In genomic region chr20:24981282-24981681, GRCh38 we compare ENCODE assay signal across 22 cellular contexts. TPM values are rescaled to one million over a fixed set of nuclear protein-coding genes. Genes with fewer than 3 reads are reported as not detected.
A peak's percentile ranks its signal among the peaks of the same experiment; 100 is the strongest.
DNase-seq lines count a peak whose midpoint lies in the region; ATAC-seq and TF ChIP-seq lines count a peak whose summit lies in the region.
"Had no signal": no experiment of that assay in that cellular context is flagged by ENCODE, and none has a peak within 500 bp of the region (broad histone marks: within the 10 kb centered on the region; RNA-seq: fewer than 3 reads in every experiment).

No MANE protein-coding gene starts in this region.

- peak; percentile 3 for DNase-seq in H9
- DNase-seq in activated CD8-positive, alpha-beta T cell treated with anti-CD3 and anti-CD28 coated beads, Interleukin-2, amount 10 ng/mL, durations not matched to agents 7 days and 5 days = peak; percentile 24
- DNase-seq in endodermal cell = peak; percentile 19
- DNase-seq in stimulated activated effector memory CD8-positive, alpha-beta T cell treated with anti-CD3 and anti-CD28 coated beads, Interleukin-12 subunit alpha, Interleukin-12 subunit beta, amount 100 ng/mL, for 72 hours (ENCODE audit: low spot score in 2 of 2) = no peak
- DNase-seq in mesendoderm = no peak
- DNase-seq in heart right ventricle = no peak
- DNase-seq: activated CD4-positive, CD25-positive, alpha-beta regulatory T cell; brain microvascular endothelial cell; EL; IMR-90; NCI-H1092 treated with DMSO at 0.1 percent for 48 hours; NCI-H2029; NCI-H2227 treated with DMSO at 0.1 percent for 48 hours; NCI-H69; Peyer's patch; SIG-M5 had no signal

- H2BK20ac ChIP-seq in H9 (ENCODE audit: low read depth, low read length, poor library complexity, severe bottlenecking) = no peak overlapping the region

- H3K79me1 ChIP-seq in H9 (ENCODE audit: insufficient read depth, low read depth, low read length, poor library complexity, severe bottlenecking) (peaks cover 7% of the 10 kb centered on the region), mesendoderm (ENCODE audit: low read length) (peaks cover 12% of the 10 kb centered on the region)

- H3K79me2 ChIP-seq in H9 (ENCODE audit: insufficient read depth, low read length) (no peaks in the 10 kb centered on the region; the same call in 1 of the 2 replicates), mesendoderm (ENCODE audit: control insufficient read depth, insufficient read depth, low read length) (peaks cover 6% of the 10 kb centered on the region)

- H3K14ac ChIP-seq in H9 (ENCODE audit: insufficient read depth, low read length) = no peak overlapping the region

- H3K36me3 Mint-ChIP-seq in H9 (ENCODE audit: insufficient read depth in 1 of 3, low read depth in 3 of 3) (peaks cover 65 to 74% (median 70%) of the 10 kb centered on the region in 3 experiments), endodermal cell (ENCODE audit: low read depth) (peaks cover 68% of the 10 kb centered on the region)
- H3K36me3 Mint-ChIP-seq in activated CD8-positive, alpha-beta T cell treated with anti-CD3 and anti-CD28 coated beads, Interleukin-2, amount 10 ng/mL, durations not matched to agents 7 days and 5 days (ENCODE audit: low read depth) = peaks cover 79% of the 10 kb centered on the region
- H3K36me3 Mint-ChIP-seq in stimulated activated effector memory CD8-positive, alpha-beta T cell treated with anti-CD3 and anti-CD28 coated beads, Interleukin-12 subunit alpha, Interleukin-12 subunit beta, amount 100 ng/mL, for 72 hours = peaks cover 82% of the 10 kb centered on the region

- H2BK12ac ChIP-seq in H9 (ENCODE audit: insufficient read length, low read depth, low read length) = no peak overlapping the region

- H4K8ac ChIP-seq in H9 (replicated peaks; ENCODE audit: insufficient read length, low read depth, low read length) (no peak overlapping the region), mesendoderm (ENCODE audit: low read depth, low read length) (no peak overlapping the region)

- H3K36me3 ChIP-seq in endodermal cell (ENCODE audit: control insufficient read depth, insufficient read depth, low read length) (peaks cover 48% of the 10 kb centered on the region), mesendoderm (ENCODE audit: control insufficient read depth, insufficient read depth, low read length) (peaks cover 2% of the 10 kb centered on the region), heart right ventricle (peaks cover 0 to 68% (median 10%) of the 10 kb centered on the region in 9 donors)

- peak; percentile 58 for ATAC-seq in activated CD8-positive, alpha-beta T cell treated with anti-CD3 and anti-CD28 coated beads, Interleukin-2, amount 10 ng/mL, durations not matched to agents 7 days and 5 days
- ATAC-seq in stimulated activated effector memory CD8-positive, alpha-beta T cell treated with anti-CD3 and anti-CD28 coated beads, Interleukin-12 subunit alpha, Interleukin-12 subunit beta, amount 100 ng/mL, for 72 hours = peak; percentile 66
- ATAC-seq in HG03457 (IDR thresholded peaks at IDR 0.05; ENCODE audit: unreplicated experiment) (no peak), heart right ventricle (no peak)

- H3K27me3 Mint-ChIP-seq in H9 (ENCODE audit: low read depth) (no peaks in the 10 kb centered on the region; the same call in 1 of the 2 replicates), endodermal cell (ENCODE audit: insufficient read depth) (no peaks in the 10 kb centered on the region)
- H3K27me3 Mint-ChIP-seq in activated CD8-positive, alpha-beta T cell treated with anti-CD3 and anti-CD28 coated beads, Interleukin-2, amount 10 ng/mL, durations not matched to agents 7 days and 5 days (ENCODE audit: low read depth) = no peaks in the 10 kb centered on the region

- H3K4me3 ChIP-seq in endodermal cell (ENCODE audit: low read length) (no peak overlapping the region), mesendoderm (ENCODE audit: low read length) (no peak overlapping the region), heart right ventricle (no peak overlapping the region)
- H3K4me3 ChIP-seq: adrenal gland, lower lobe of right lung, Peyer's patch, suprapubic skin had no signal

- POLR2A ChIA-PET in activated CD8-positive, alpha-beta T cell treated with anti-CD3 and anti-CD28 coated beads, Interleukin-2, amount 10 ng/mL, durations not matched to agents 7 days and 5 days (lab: Charles Lee) = no interaction called here

- H4K5ac ChIP-seq in H9 (ENCODE audit: insufficient read length, low read depth, low read length) = no peak overlapping the region
- H4K5ac ChIP-seq in mesendoderm (ENCODE audit: low read length) = no peak overlapping the region

- intact Hi-C loops in heart right ventricle (cut with DNase I) = no loop called here

- H4K91ac ChIP-seq in H9 (ENCODE audit: insufficient read length, low read depth, low read length) = no peak overlapping the region

- no peak overlapping the region for H3K4me2 ChIP-seq in H9 (ENCODE audit: insufficient read depth, insufficient read length, low read length)
- H3K4me2 ChIP-seq in mesendoderm (ENCODE audit: low read length) = no peak overlapping the region

- CTCF ChIA-PET in activated CD8-positive, alpha-beta T cell treated with anti-CD3 and anti-CD28 coated beads, Interleukin-2, amount 10 ng/mL, durations not matched to agents 7 days and 5 days (lab: Charles Lee) = no interaction called here

- no peaks in the 10 kb centered on the region for H3K27me3 ChIP-seq in H9 (ENCODE audit: insufficient read depth, low read length)
- no peaks in the 10 kb centered on the region for H3K27me3 ChIP-seq in endodermal cell (ENCODE audit: control insufficient read depth, insufficient read depth, low read length, poor library complexity, severe bottlenecking)
- H3K27me3 ChIP-seq in mesendoderm (ENCODE audit: insufficient read depth, low read length, poor library complexity) = no peaks in the 10 kb centered on the region
- H3K27me3 ChIP-seq in heart right ventricle = no peaks in the 10 kb centered on the region
- H3K27me3 ChIP-seq: adrenal gland, brain microvascular endothelial cell, Peyer's patch, suprapubic skin had no signal

- H3K56ac ChIP-seq in H9 (ENCODE audit: insufficient read length, low read depth, low read length) (no peak overlapping the region), mesendoderm (ENCODE audit: low read length) (no peak overlapping the region)

- H3K23ac ChIP-seq in H9 (ENCODE audit: insufficient read length, low read depth, low read length) (no peak overlapping the region), mesendoderm (ENCODE audit: low read length) (no peak overlapping the region)

- no CpG with 5 or more reads among the region's 4 CpGs for whole genome bisulfite sequencing in H9 (ENCODE audit: extremely low coverage, insufficient read length, low lambda C conversion rate)
- 78 to 96% methylated on average over 4 of the region's 4 CpGs for whole genome bisulfite sequencing in endodermal cell (ENCODE audit: insufficient coverage in 1 of 2, insufficient read length in 1 of 2), 2 experiments
- WGBS in mesendoderm (ENCODE audit: extremely low coverage, insufficient coverage, low lambda C conversion rate) = no CpG with 5 or more reads among the region's 4 CpGs
- 88% methylated on average over 4 of the region's 4 CpGs for WGBS in heart right ventricle, 2 donors

- H3K23me2 ChIP-seq in H9 (ENCODE audit: insufficient read length, low read depth, low read length, poor library complexity, severe bottlenecking) = no peaks in the 10 kb centered on the region

- H3K4me1 Mint-ChIP-seq in H9 (no peaks in the 10 kb centered on the region), endodermal cell (no peaks in the 10 kb centered on the region)
- H3K4me1 Mint-ChIP-seq in activated CD8-positive, alpha-beta T cell treated with anti-CD3 and anti-CD28 coated beads, Interleukin-2, amount 10 ng/mL, durations not matched to agents 7 days and 5 days (ENCODE audit: low read depth) = peaks cover 58% of the 10 kb centered on the region
- peaks cover 79% of the 10 kb centered on the region for H3K4me1 Mint-ChIP-seq in stimulated activated effector memory CD8-positive, alpha-beta T cell treated with anti-CD3 and anti-CD28 coated beads, Interleukin-12 subunit alpha, Interleukin-12 subunit beta, amount 100 ng/mL, for 72 hours
- H3K4me1 Mint-ChIP-seq: neural crest cell had no signal

- H3K18ac ChIP-seq in H9 (ENCODE audit: insufficient read length, low read depth, low read length) (no peak overlapping the region), mesendoderm (ENCODE audit: low read length) (no peak overlapping the region)

- H3K9me3 ChIP-seq in H9 (ENCODE audit: control insufficient read depth, low read depth, low read length) (peaks cover 21% of the 10 kb centered on the region), endodermal cell (ENCODE audit: control insufficient read depth, low read length) (peaks cover 17% of the 10 kb centered on the region), heart right ventricle (peaks cover 0 to 9% (median 0%) of the 10 kb centered on the region in 11 donors)
- H3K9me3 ChIP-seq: adrenal gland, suprapubic skin had no signal

- H3K4me1 ChIP-seq in H9 (ENCODE audit: insufficient read depth, low read length) = no peaks in the 10 kb centered on the region
- no peaks in the 10 kb centered on the region for H3K4me1 ChIP-seq in endodermal cell (ENCODE audit: control insufficient read depth, insufficient read depth, low read length)
- H3K4me1 ChIP-seq in mesendoderm (ENCODE audit: control insufficient read depth, low read depth, low read length) = no peaks in the 10 kb centered on the region
- peaks cover 0 to 66% (median 16%) of the 10 kb centered on the region in 9 donors for H3K4me1 ChIP-seq in heart right ventricle
- H3K4me1 ChIP-seq: suprapubic skin had no signal

- no peak overlapping the region for H3K4me3 Mint-ChIP-seq in H9
- H3K4me3 Mint-ChIP-seq in activated CD8-positive, alpha-beta T cell treated with anti-CD3 and anti-CD28 coated beads, Interleukin-2, amount 10 ng/mL, durations not matched to agents 7 days and 5 days = peak overlapping the region; percentile 23
- no peak overlapping the region for H3K4me3 Mint-ChIP-seq in endodermal cell
- peak overlapping the region; percentile 35 for H3K4me3 Mint-ChIP-seq in stimulated activated effector memory CD8-positive, alpha-beta T cell treated with anti-CD3 and anti-CD28 coated beads, Interleukin-12 subunit alpha, Interleukin-12 subunit beta, amount 100 ng/mL, for 72 hours
- H3K4me3 Mint-ChIP-seq: neural crest cell had no signal

- H3K27ac Mint-ChIP-seq in H9 = no peak overlapping the region
- H3K27ac Mint-ChIP-seq in activated CD8-positive, alpha-beta T cell treated with anti-CD3 and anti-CD28 coated beads, Interleukin-2, amount 10 ng/mL, durations not matched to agents 7 days and 5 days = peak overlapping the region; percentile 77
- H3K27ac Mint-ChIP-seq in endodermal cell = no peak overlapping the region
- H3K27ac Mint-ChIP-seq in stimulated activated effector memory CD8-positive, alpha-beta T cell treated with anti-CD3 and anti-CD28 coated beads, Interleukin-12 subunit alpha, Interleukin-12 subunit beta, amount 100 ng/mL, for 72 hours = peak overlapping the region; percentile 89

- no peak overlapping the region for H2BK15ac ChIP-seq in H9 (ENCODE audit: low read depth, low read length)
- H2BK15ac ChIP-seq in mesendoderm (replicated peaks; ENCODE audit: low read depth) = no peak overlapping the region

- no peak for TF ChIP-seq CTCF in H9 (conservative IDR thresholded peaks at IDR 0.05)
- TF ChIP-seq CTCF in endodermal cell (conservative IDR thresholded peaks at IDR 0.05) = no peak
- TF ChIP-seq CTCF in heart right ventricle (IDR thresholded peaks at IDR 0.05) = no peak

- H3T11ph ChIP-seq in H9 (ENCODE audit: low read length) = no peak overlapping the region

- H4K20me1 ChIP-seq in H9 (ENCODE audit: control insufficient read depth, insufficient read depth, insufficient read length) = no peaks in the 10 kb centered on the region

- no peak overlapping the region for H3K27ac ChIP-seq in H9 (ENCODE audit: insufficient read length, low read depth, low read length)
- no peak overlapping the region for H3K27ac ChIP-seq in endodermal cell (ENCODE audit: low read depth, low read length)
- H3K27ac ChIP-seq in mesendoderm (ENCODE audit: low read depth, low read length) = no peak overlapping the region
- H3K27ac ChIP-seq in heart right ventricle = peak overlapping the region in 1 of 10 donors; percentile 80
- H3K27ac ChIP-seq: brain microvascular endothelial cell, lower lobe of right lung, Peyer's patch, suprapubic skin had no signal

- H2BK5ac ChIP-seq in H9 (ENCODE audit: insufficient read length, low read length) = no peak overlapping the region
- no peak overlapping the region for H2BK5ac ChIP-seq in mesendoderm (ENCODE audit: low read length)

- H2BK120ac ChIP-seq in H9 (ENCODE audit: low read depth, low read length, poor library complexity, severe bottlenecking) = no peak overlapping the region
- H2BK120ac ChIP-seq in mesendoderm (ENCODE audit: low read depth, low read length) = no peak overlapping the region

- no peak overlapping the region for H3K4ac ChIP-seq in H9 (ENCODE audit: low read depth, low read length)
- no peak overlapping the region for H3K4ac ChIP-seq in mesendoderm (ENCODE audit: low read depth, low read length)

- H2AK5ac ChIP-seq in H9 (ENCODE audit: insufficient read length, low read length) (no peak overlapping the region), mesendoderm (ENCODE audit: low read length) (no peak overlapping the region)

- peaks cover 15 to 23% of the 10 kb centered on the region in 2 experiments for H3K9me3 Mint-ChIP-seq in H9
- H3K9me3 Mint-ChIP-seq in activated CD8-positive, alpha-beta T cell treated with anti-CD3 and anti-CD28 coated beads, Interleukin-2, amount 10 ng/mL, durations not matched to agents 7 days and 5 days (ENCODE audit: insufficient read depth) = peaks cover 2% of the 10 kb centered on the region
- H3K9me3 Mint-ChIP-seq in endodermal cell = peaks cover 29% of the 10 kb centered on the region
- H3K9me3 Mint-ChIP-seq in stimulated activated effector memory CD8-positive, alpha-beta T cell treated with anti-CD3 and anti-CD28 coated beads, Interleukin-12 subunit alpha, Interleukin-12 subunit beta, amount 100 ng/mL, for 72 hours = peaks cover under 1% of the 10 kb centered on the region

- H3K9ac ChIP-seq in H9 (ENCODE audit: extremely low read depth, insufficient read length, low read length) (no peak overlapping the region), endodermal cell (ENCODE audit: extremely low read depth, low read length, poor library complexity, severe bottlenecking) (no peak overlapping the region), mesendoderm (ENCODE audit: low read length) (no peak overlapping the region)

- no peak overlapping the region for H2AFZ ChIP-seq in H9 (ENCODE audit: low read length)

RNA-seq across cellular contexts. Expression of gene APMAP, which starts 11.3 kb away (rescaled TPM):
- total RNA-seq in H9 (2021) (67.8 and 69.1 TPM in 2 replicates), endodermal cell (10 to 100 TPM; 60.2 to 65.6 TPM), heart right ventricle (10 to 100 TPM; 22.5 to 44.6 (median 33.1) TPM)
- total RNA-seq in activated CD8-positive, alpha-beta T cell treated with anti-CD3 and anti-CD28 coated beads, Interleukin-2, amount 10 ng/mL, durations not matched to agents 7 days and 5 days = 10 to 100 TPM; 43.2 to 44.0 TPM
- 76.8 TPM for polyA plus RNA-seq in endodermal cell (2013, experiment 1 of 2)
- 70.0 TPM for polyA plus RNA-seq in endodermal cell (2013, experiment 2 of 2)
- polyA plus RNA-seq in mesendoderm (2013, experiment 1 of 2) = 39.6 TPM
- polyA plus RNA-seq in mesendoderm (2013, experiment 2 of 2) = 38.0 TPM
- polyA plus RNA-seq in heart right ventricle = 10 to 100 TPM; 15.3 to 48.5 TPM

RNA-seq across cellular contexts. Expression of gene CST7, which starts 32.2 kb away (rescaled TPM):
- total RNA-seq in H9 (2021) = not detected in 2 replicates
- total RNA-seq in activated CD8-positive, alpha-beta T cell treated with anti-CD3 and anti-CD28 coated beads, Interleukin-2, amount 10 ng/mL, durations not matched to agents 7 days and 5 days = 10 to 100 TPM; 43.9 to 47.5 TPM
- not detected for total RNA-seq in endodermal cell
- polyA plus RNA-seq in endodermal cell (2013, experiment 1 of 2) = not detected
- not detected for polyA plus RNA-seq in endodermal cell (2013, experiment 2 of 2)
- polyA plus RNA-seq in mesendoderm (2013, experiment 1 of 2) = not detected
- polyA plus RNA-seq in mesendoderm (2013, experiment 2 of 2) = not detected
- total RNA-seq in heart right ventricle = 1 to 10 TPM in 4 of 10 donors, under 1 TPM in 4, not detected in 2; 0.28 to 10.0 (median 1.0) TPM
- 1 to 10 TPM; 1.2 to 1.5 TPM for polyA plus RNA-seq in heart right ventricle
- total RNA-seq: fibroblast of lung, IMR-90, neural crest cell had no signal
- polyA plus RNA-seq: fibroblast of lung, IMR-90 had no signal

Comparison
In these comparisons a context has a peak if more than half of its experiments do, and no peak if none do; other contexts are left out.
1. DNase-seq: peak in H9 (single experiment), activated CD8-positive, alpha-beta T cell treated with anti-CD3 and anti-CD28 coated beads, Interleukin-2, amount 10 ng/mL, durations not matched to agents 7 days and 5 days (single experiment) and endodermal cell (single experiment); none in stimulated activated effector memory CD8-positive, alpha-beta T cell treated with anti-CD3 and anti-CD28 coated beads, Interleukin-12 subunit alpha, Interleukin-12 subunit beta, amount 100 ng/mL, for 72 hours (0 of 2), mesendoderm (single experiment) and heart right ventricle (0 of 2).
2. H3K27ac Mint-ChIP-seq: peak in activated CD8-positive, alpha-beta T cell treated with anti-CD3 and anti-CD28 coated beads, Interleukin-2, amount 10 ng/mL, durations not matched to agents 7 days and 5 days (single experiment) and stimulated activated effector memory CD8-positive, alpha-beta T cell treated with anti-CD3 and anti-CD28 coated beads, Interleukin-12 subunit alpha, Interleukin-12 subunit beta, amount 100 ng/mL, for 72 hours (single experiment); none in H9 (0 of 3) and endodermal cell (single experiment).
3. H3K4me3 Mint-ChIP-seq: peak in activated CD8-positive, alpha-beta T cell treated with anti-CD3 and anti-CD28 coated beads, Interleukin-2, amount 10 ng/mL, durations not matched to agents 7 days and 5 days (single experiment) and stimulated activated effector memory CD8-positive, alpha-beta T cell treated with anti-CD3 and anti-CD28 coated beads, Interleukin-12 subunit alpha, Interleukin-12 subunit beta, amount 100 ng/mL, for 72 hours (single experiment); none in H9 (0 of 2) and endodermal cell (single experiment).
4. ATAC-seq: peak in activated CD8-positive, alpha-beta T cell treated with anti-CD3 and anti-CD28 coated beads, Interleukin-2, amount 10 ng/mL, durations not matched to agents 7 days and 5 days (single experiment) and stimulated activated effector memory CD8-positive, alpha-beta T cell treated with anti-CD3 and anti-CD28 coated beads, Interleukin-12 subunit alpha, Interleukin-12 subunit beta, amount 100 ng/mL, for 72 hours (single experiment); none in HG03457 (single experiment) and heart right ventricle (0 of 8).
5. RNA of gene CST7, which starts 32.2 kb away (total RNA-seq): 43.9 to 47.5 TPM in activated CD8-positive, alpha-beta T cell treated with anti-CD3 and anti-CD28 coated beads, Interleukin-2, amount 10 ng/mL, durations not matched to agents 7 days and 5 days; 0.28 to 10.0 TPM in heart right ventricle, not detected in H9 and not detected in endodermal cell; every median in the first group is over 4 times any median in the second.